In genomic region chr9:84261082-84261746, GRCh38 we compare ENCODE assay signal across 8 cellular contexts.
DNase-seq lines count a peak whose midpoint lies in the region; ATAC-seq and TF ChIP-seq lines count a peak whose summit lies in the region.

No MANE protein-coding gene starts in this region.

- H3K27ac ChIP-seq in HL-60 (replicated peaks), result no peak overlapping the region

- H3K36me3 ChIP-seq in mucosa of stomach (ENCODE audit: control insufficient read depth, insufficient read depth, low read length), result no peaks in the 10 kb centered on the region

- peak; percentile 60 for ATAC-seq in GM18873 (IDR thresholded peaks at IDR 0.05; ENCODE audit: low FRiP score, unreplicated experiment)

- no peaks in the 10 kb centered on the region for H3K9me3 ChIP-seq in mucosa of stomach (ENCODE audit: control insufficient read depth, low read length)

- peak overlapping the region; percentile 42 for H3K9ac ChIP-seq in mucosa of stomach (ENCODE audit: low read length)

- DNase-seq in AG09319 (ENCODE audit: extremely low read depth, low read depth), result peak; percentile 53
- peak; percentile 33 to 62 for DNase-seq in HL-60 (ENCODE audit: low read depth in 1 of 2, low spot score in 1 of 2)
- DNase-seq in NCI-H82 treated with DMSO at 0.1 percent for 48 hours (lab: John Stamatoyannopoulos, UW; ENCODE audit: unreplicated experiment), result peak; percentile 55
- peak; percentile 46 for DNase-seq in activated CD8-positive, alpha-beta memory T cell treated with anti-CD3 and anti-CD28 coated beads, Interleukin-2, amount 50 U/mL, for 4 hours
- DNase-seq in epithelial cell of proximal tubule (ENCODE audit: low read depth), result no peak
- DNase-seq in stimulated activated CD8-positive, alpha-beta memory T cell treated with anti-CD3 and anti-CD28 coated beads, Interleukin-7, amount 100 ng/mL, for 48 hours (ENCODE audit: extremely low read depth in 1 of 2, low read depth in 1 of 2), result peak; percentile 8 to 32

- TF ChIP-seq CTCF in AG09319 (IDR thresholded peaks at IDR 0.05; ENCODE audit: low read depth, low read length), result peak; percentile 91
- TF ChIP-seq CTCF in HL-60 (IDR thresholded peaks at IDR 0.05; ENCODE audit: insufficient read depth, low read length), result peak; percentile 83
- TF ChIP-seq CTCF in epithelial cell of proximal tubule (conservative IDR thresholded peaks at IDR 0.05; ENCODE audit: low read depth, low read length), result peak; percentile 96

- no peak overlapping the region for H3K4me3 ChIP-seq in HL-60 (replicated peaks; ENCODE audit: insufficient read depth, low read length)
- peak overlapping the region; percentile 12 for H3K4me3 ChIP-seq in epithelial cell of proximal tubule (ENCODE audit: low read depth, low read length)
- no peak overlapping the region for H3K4me3 ChIP-seq in mucosa of stomach (ENCODE audit: low read length)

- H3K27me3 ChIP-seq in HL-60 (ENCODE audit: insufficient read depth, poor library complexity, severe bottlenecking) (no peaks in the 10 kb centered on the region), mucosa of stomach (ENCODE audit: control insufficient read depth, insufficient read depth, low read length) (no peaks in the 10 kb centered on the region)

- peaks cover 4% of the 10 kb centered on the region for H3K4me1 ChIP-seq in mucosa of stomach (ENCODE audit: control insufficient read depth, insufficient read depth, low read length)
